In the genomic region with DNA sequence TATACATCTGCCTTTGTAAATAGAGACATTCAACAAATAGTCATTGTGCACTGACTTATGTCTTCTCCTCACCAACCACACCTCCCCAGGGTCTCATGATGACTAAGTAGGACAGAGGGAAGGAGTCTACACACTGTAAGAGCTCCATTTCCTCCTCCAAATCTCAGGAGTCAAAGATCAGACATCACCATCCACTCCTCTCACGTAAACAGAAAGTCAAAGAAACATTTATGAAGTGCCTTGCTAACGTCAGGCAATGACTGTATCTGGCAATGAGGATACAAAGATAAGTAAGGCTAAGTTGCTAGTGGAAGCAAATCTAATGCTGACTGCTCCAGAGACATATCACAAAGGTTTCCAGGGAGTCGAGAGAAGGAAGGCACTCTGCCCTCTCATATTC, we compare ENCODE assay signal across 15 cellular contexts.
A peak's percentile ranks its signal among the peaks of the same experiment; 100 is the strongest.
DNase-seq lines count a peak whose midpoint lies in the region; ATAC-seq and TF ChIP-seq lines count a peak whose summit lies in the region.
"Had no signal": no experiment of that assay in that cellular context is flagged by ENCODE, and none has a peak within 500 bp of the region (broad histone marks: within the 10 kb centered on the region; RNA-seq: fewer than 3 reads in every experiment).

No MANE protein-coding gene starts in this region.

- H3F3A ChIP-seq in GM23338 (replicated peaks; ENCODE audit: low read depth) = no peaks in the 10 kb centered on the region

- no peaks in the 10 kb centered on the region for H3K36me3 ChIP-seq in GM23338 (ENCODE audit: insufficient read depth)
- H3K36me3 ChIP-seq in thyroid gland = no peaks in the 10 kb centered on the region

- H3K9me3 ChIP-seq in thyroid gland = no peaks in the 10 kb centered on the region

- H3K4me3 ChIP-seq in fibroblast of mammary gland (ENCODE audit: control insufficient read depth, low read depth, low read length) = no peak overlapping the region
- no peak overlapping the region for H3K4me3 ChIP-seq in GM23338
- H3K4me3 ChIP-seq in thyroid gland (replicated peaks in 1 of 3) = no peak overlapping the region

- no peaks in the 10 kb centered on the region for H3K9me2 ChIP-seq in GM23338 (ENCODE audit: insufficient read depth)

- no peak for TF ChIP-seq POLR2A in thyroid gland (IDR thresholded peaks at IDR 0.05)

- no peaks in the 10 kb centered on the region for H4K20me1 ChIP-seq in GM23338 (replicated peaks; ENCODE audit: insufficient read depth)

- H3K4me1 ChIP-seq in GM23338 (ENCODE audit: insufficient read depth) = peaks cover 25% of the 10 kb centered on the region
- no peaks in the 10 kb centered on the region for H3K4me1 ChIP-seq in thyroid gland

- H3K4me3 Mint-ChIP-seq in GM23338 = no peak overlapping the region
- H3K4me3 Mint-ChIP-seq: central memory CD8-positive, alpha-beta T cell; H9 had no signal

- peak; percentile 44 for ATAC-seq in omental fat pad (ENCODE audit: low FRiP score)
- no peak for ATAC-seq in GM23338

- no peak overlapping the region for H3K4me2 ChIP-seq in GM23338

- WGBS in thyroid gland, 2 donors = 86 to 90% methylated on average over 3 of the region's 3 CpGs

- H3K27me3 Mint-ChIP-seq in GM23338 (ENCODE audit: insufficient read depth, low read depth, poor library complexity) = peaks cover 5% of the 10 kb centered on the region
- H3K27me3 Mint-ChIP-seq: central memory CD8-positive, alpha-beta T cell had no signal

- no peak overlapping the region; the same call in 1 of the 2 replicates for H3K27ac Mint-ChIP-seq in GM23338
- H3K27ac Mint-ChIP-seq: H9 had no signal

- intact Hi-C loops in thyroid gland (cut with DNase I) = no loop called here

- no peaks in the 10 kb centered on the region for H3K9me3 Mint-ChIP-seq in GM23338
- H3K9me3 Mint-ChIP-seq: central memory CD8-positive, alpha-beta T cell; H9 had no signal

- H3K27me3 ChIP-seq in GM23338 (ENCODE audit: insufficient read depth) (no peaks in the 10 kb centered on the region), thyroid gland (no peaks in the 10 kb centered on the region)

- TF ChIP-seq CTCF in fibroblast of mammary gland (conservative IDR thresholded peaks at IDR 0.05; ENCODE audit: control insufficient read depth, insufficient read depth, low read depth, low read length) = no peak
- no peak for TF ChIP-seq CTCF in omental fat pad (IDR thresholded peaks at IDR 0.05)
- no peak for TF ChIP-seq CTCF in GM23338 (conservative IDR thresholded peaks at IDR 0.05; ENCODE audit: low read depth in 2 of 2)
- no peak for TF ChIP-seq CTCF in thyroid gland (IDR thresholded peaks at IDR 0.05)

- no peaks in the 10 kb centered on the region; the same call in 2 of the 3 replicates for H3K36me3 Mint-ChIP-seq in GM23338 (ENCODE audit: low read depth)

- no peak overlapping the region for H2AFZ ChIP-seq in GM23338

- H3K79me2 ChIP-seq in GM23338 (replicated peaks; ENCODE audit: insufficient read depth) = no peaks in the 10 kb centered on the region

- DNase-seq in Daoy (ENCODE audit: low read depth) (peak; percentile 61), NCI-H226 (peak; percentile 14), fibroblast of mammary gland (ENCODE audit: low read depth) (peak; percentile 96), omental fat pad (ENCODE audit: low spot score) (no peak), substantia nigra (lab: John Stamatoyannopoulos, UW) (no peak), GM23338 (ENCODE audit: low spot score) (no peak), thyroid gland (no peak), Ammon's horn (ENCODE audit: low spot score) (no peak)
- DNase-seq: activated naive CD4-positive, alpha-beta T cell treated with Interleukin-2 at 50 U/mL for 16 hours; H9; NCI-H524 treated with DMSO at 0.1 percent for 48 hours; stimulated activated CD4-positive, alpha-beta T cell treated with anti-CD3 and anti-CD28 coated beads, Interleukin-4, amount 100 ng/mL, for 24 hours; stimulated activated naive CD4-positive, alpha-beta T cell had no signal

- H3K27ac ChIP-seq in substantia nigra (ENCODE audit: low read depth, low read length, poor library complexity, severe bottlenecking) (no peak overlapping the region), GM23338 (ENCODE audit: low read depth) (no peak overlapping the region), thyroid gland (no peak overlapping the region)
- H3K27ac ChIP-seq: epithelial cell of prostate had no signal

- H3K4me1 Mint-ChIP-seq in GM23338 = peaks cover 49% of the 10 kb centered on the region
- H3K4me1 Mint-ChIP-seq: central memory CD8-positive, alpha-beta T cell had no signal

TF ChIP-seq in GM23338, 12 proteins besides CTCF, POLR2A, EP300 and RAD21 (continues in another document):
- no peak for TF ChIP-seq NANOG (IDR thresholded peaks at IDR 0.05; ENCODE audit: borderline replicate concordance)
- TF ChIP-seq, protein P1, sequence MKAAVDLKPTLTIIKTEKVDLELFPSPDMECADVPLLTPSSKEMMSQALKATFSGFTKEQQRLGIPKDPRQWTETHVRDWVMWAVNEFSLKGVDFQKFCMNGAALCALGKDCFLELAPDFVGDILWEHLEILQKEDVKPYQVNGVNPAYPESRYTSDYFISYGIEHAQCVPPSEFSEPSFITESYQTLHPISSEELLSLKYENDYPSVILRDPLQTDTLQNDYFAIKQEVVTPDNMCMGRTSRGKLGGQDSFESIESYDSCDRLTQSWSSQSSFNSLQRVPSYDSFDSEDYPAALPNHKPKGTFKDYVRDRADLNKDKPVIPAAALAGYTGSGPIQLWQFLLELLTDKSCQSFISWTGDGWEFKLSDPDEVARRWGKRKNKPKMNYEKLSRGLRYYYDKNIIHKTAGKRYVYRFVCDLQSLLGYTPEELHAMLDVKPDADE (IDR thresholded peaks at IDR 0.05) = no peak
- no peak for TF ChIP-seq ZNF114 (CRISPR knock-in tag; IDR thresholded peaks at IDR 0.05)
- TF ChIP-seq POLR2AphosphoS5 (IDR thresholded peaks at IDR 0.05; ENCODE audit: low read depth) = no peak
- TF ChIP-seq, protein P2, sequence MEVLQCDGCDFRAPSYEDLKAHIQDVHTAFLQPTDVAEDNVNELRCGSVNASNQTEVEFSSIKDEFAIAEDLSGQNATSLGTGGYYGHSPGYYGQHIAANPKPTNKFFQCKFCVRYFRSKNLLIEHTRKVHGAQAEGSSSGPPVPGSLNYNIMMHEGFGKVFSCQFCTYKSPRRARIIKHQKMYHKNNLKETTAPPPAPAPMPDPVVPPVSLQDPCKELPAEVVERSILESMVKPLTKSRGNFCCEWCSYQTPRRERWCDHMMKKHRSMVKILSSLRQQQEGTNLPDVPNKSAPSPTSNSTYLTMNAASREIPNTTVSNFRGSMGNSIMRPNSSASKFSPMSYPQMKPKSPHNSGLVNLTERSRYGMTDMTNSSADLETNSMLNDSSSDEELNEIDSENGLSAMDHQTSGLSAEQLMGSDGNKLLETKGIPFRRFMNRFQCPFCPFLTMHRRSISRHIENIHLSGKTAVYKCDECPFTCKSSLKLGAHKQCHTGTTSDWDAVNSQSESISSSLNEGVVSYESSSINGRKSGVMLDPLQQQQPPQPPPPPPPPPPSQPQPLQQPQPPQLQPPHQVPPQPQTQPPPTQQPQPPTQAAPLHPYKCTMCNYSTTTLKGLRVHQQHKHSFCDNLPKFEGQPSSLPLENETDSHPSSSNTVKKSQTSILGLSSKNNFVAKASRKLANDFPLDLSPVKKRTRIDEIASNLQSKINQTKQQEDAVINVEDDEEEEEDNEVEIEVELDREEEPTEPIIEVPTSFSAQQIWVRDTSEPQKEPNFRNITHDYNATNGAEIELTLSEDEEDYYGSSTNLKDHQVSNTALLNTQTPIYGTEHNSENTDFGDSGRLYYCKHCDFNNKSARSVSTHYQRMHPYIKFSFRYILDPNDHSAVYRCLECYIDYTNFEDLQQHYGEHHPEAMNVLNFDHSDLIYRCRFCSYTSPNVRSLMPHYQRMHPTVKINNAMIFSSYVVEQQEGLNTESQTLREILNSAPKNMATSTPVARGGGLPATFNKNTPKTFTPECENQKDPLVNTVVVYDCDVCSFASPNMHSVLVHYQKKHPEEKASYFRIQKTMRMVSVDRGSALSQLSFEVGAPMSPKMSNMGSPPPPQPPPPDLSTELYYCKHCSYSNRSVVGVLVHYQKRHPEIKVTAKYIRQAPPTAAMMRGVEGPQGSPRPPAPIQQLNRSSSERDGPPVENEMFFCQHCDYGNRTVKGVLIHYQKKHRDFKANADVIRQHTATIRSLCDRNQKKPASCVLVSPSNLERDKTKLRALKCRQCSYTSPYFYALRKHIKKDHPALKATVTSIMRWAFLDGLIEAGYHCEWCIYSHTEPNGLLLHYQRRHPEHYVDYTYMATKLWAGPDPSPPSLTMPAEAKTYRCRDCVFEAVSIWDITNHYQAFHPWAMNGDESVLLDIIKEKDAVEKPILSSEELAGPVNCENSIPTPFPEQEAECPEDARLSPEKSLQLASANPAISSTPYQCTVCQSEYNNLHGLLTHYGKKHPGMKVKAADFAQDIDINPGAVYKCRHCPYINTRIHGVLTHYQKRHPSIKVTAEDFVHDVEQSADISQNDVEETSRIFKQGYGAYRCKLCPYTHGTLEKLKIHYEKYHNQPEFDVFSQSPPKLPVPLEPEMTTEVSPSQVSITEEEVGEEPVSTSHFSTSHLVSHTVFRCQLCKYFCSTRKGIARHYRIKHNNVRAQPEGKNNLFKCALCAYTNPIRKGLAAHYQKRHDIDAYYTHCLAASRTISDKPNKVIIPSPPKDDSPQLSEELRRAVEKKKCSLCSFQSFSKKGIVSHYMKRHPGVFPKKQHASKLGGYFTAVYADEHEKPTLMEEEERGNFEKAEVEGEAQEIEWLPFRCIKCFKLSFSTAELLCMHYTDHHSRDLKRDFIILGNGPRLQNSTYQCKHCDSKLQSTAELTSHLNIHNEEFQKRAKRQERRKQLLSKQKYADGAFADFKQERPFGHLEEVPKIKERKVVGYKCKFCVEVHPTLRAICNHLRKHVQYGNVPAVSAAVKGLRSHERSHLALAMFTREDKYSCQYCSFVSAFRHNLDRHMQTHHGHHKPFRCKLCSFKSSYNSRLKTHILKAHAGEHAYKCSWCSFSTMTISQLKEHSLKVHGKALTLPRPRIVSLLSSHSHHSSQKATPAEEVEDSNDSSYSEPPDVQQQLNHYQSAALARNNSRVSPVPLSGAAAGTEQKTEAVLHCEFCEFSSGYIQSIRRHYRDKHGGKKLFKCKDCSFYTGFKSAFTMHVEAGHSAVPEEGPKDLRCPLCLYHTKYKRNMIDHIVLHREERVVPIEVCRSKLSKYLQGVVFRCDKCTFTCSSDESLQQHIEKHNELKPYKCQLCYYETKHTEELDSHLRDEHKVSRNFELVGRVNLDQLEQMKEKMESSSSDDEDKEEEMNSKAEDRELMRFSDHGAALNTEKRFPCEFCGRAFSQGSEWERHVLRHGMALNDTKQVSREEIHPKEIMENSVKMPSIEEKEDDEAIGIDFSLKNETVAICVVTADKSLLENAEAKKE (CRISPR knock-in tag; IDR thresholded peaks at IDR 0.05) = no peak

Comparison
In these comparisons a context has a peak if more than half of its experiments do, and no peak if none do; other contexts are left out.
1. DNase-seq: peak in Daoy (single experiment), NCI-H226 (single experiment) and fibroblast of mammary gland (single experiment); none in omental fat pad (single experiment), substantia nigra (0 of 49), GM23338 (single experiment), thyroid gland (0 of 2) and Ammon's horn (single experiment).